In genomic region chr1:26994020-26994745, GRCh38 we compare ENCODE assay signal across 8 cellular contexts. TPM values are rescaled to one million over a fixed set of nuclear protein-coding genes. Genes with fewer than 3 reads are reported as not detected.
DNase-seq lines count a peak whose midpoint lies in the region; ATAC-seq lines count a peak whose summit lies in the region.

No MANE protein-coding gene starts in this region.

- no peaks in the 10 kb centered on the region for H3K36me3 Mint-ChIP-seq in T-cell

- peak overlapping the region; percentile 42 to 81 for H3K4me3 ChIP-seq in muscle layer of duodenum (ENCODE audit: low read depth in 1 of 2, low read length in 2 of 2)

- H3K4me1 Mint-ChIP-seq in T-cell = peaks cover 15 to 23% (median 22%) of the 10 kb centered on the region in 3 donors

- no peaks in the 10 kb centered on the region for H3K9me3 Mint-ChIP-seq in T-cell

- CTCF ChIA-PET in T-cell (lab: Charles Lee) = interaction anchor here in 1 of 2 donors (0.6 kb wide), 2 partner anchors 42 to 95 kb away, joined by 3 to 5 read pairs; no protein-coding TSS in a partner anchor

- DNase-seq in stimulated activated CD4-positive, alpha-beta T cell treated with anti-CD3 and anti-CD28 coated beads, Interleukin-12 subunit alpha, Interleukin-12 subunit beta, amount 100 ng/mL, for 4 hours = peak; percentile 25
- DNase-seq in stimulated activated CD4-positive, alpha-beta T cell treated with anti-CD3 and anti-CD28 coated beads, Interleukin-2, amount 100 ng/mL, for 48 hours = no peak
- DNase-seq in T-cell (peak in 9 of 34 experiments; percentile 10 to 38 (median 29)), dermis blood vessel endothelial cell (peak; percentile 40), NCI-H2196 (lab: John Stamatoyannopoulos, UW; ENCODE audit: unreplicated experiment) (no peak)

- ATAC-seq in T-cell (replicated peaks in 1 of 4) (peak; percentile 41 to 64 (median 60)), GM19395 (IDR thresholded peaks at IDR 0.05; ENCODE audit: unreplicated experiment) (no peak), HG03095 (IDR thresholded peaks at IDR 0.05; ENCODE audit: unreplicated experiment) (no peak)

- peaks cover 39 to 62% of the 10 kb centered on the region in 2 donors for H3K27me3 Mint-ChIP-seq in T-cell

- peaks cover 14 to 47% of the 10 kb centered on the region in 2 donors for H3K4me1 ChIP-seq in muscle layer of duodenum (ENCODE audit: control insufficient read depth in 1 of 2, insufficient read depth in 2 of 2, low read length in 2 of 2)

- peaks cover 18% of the 10 kb centered on the region for H3K27me3 ChIP-seq in muscle layer of duodenum (ENCODE audit: low read depth, low read length)

- H3K36me3 ChIP-seq in muscle layer of duodenum (ENCODE audit: control insufficient read depth in 1 of 2, insufficient read depth in 2 of 2, low read length in 2 of 2) = no peaks in the 10 kb centered on the region

- POLR2A ChIA-PET in T-cell (lab: Charles Lee) = no interaction called here

- H3K9me3 ChIP-seq in muscle layer of duodenum (ENCODE audit: control insufficient read depth in 1 of 2, low read length in 2 of 2) = no peaks in the 10 kb centered on the region

- peak overlapping the region; percentile 16 for H3K27ac ChIP-seq in muscle layer of duodenum (ENCODE audit: low read length)

- H3K27ac Mint-ChIP-seq in T-cell = no peak overlapping the region

- peak overlapping the region; percentile 61 to 77 (median 75) for H3K4me3 Mint-ChIP-seq in T-cell

RNA-seq across cellular contexts. Expression of gene TRNP1, which starts 0.7 kb away (rescaled TPM):
- total RNA-seq in T-cell (under 1 TPM in 3 of 5 donors, not detected in 2; 0.26 to 0.53 (median 0.38) TPM), dermis blood vessel endothelial cell (2.5 and 4.8 TPM in 2 replicates)

RNA-seq across cellular contexts. Expression of gene TENT5B, which starts 18.5 kb away (rescaled TPM):
- total RNA-seq in T-cell (under 1 TPM in 3 of 5 donors, not detected in 2; 0.13 to 0.28 (median 0.23) TPM), dermis blood vessel endothelial cell (0.17 and 0.33 TPM in 2 replicates)

RNA-seq across cellular contexts. Expression of gene KDF1, which starts 33.9 kb away (rescaled TPM):
- total RNA-seq in T-cell (1 to 10 TPM in 4 of 5 donors, under 1 TPM in 1; 0.84 to 2.8 (median 2.3) TPM), dermis blood vessel endothelial cell (not detected in 2 replicates)

Comparison
In these comparisons a context has a peak if more than half of its experiments do, and no peak if none do; other contexts are left out.
1. DNase-seq: peak in stimulated activated CD4-positive, alpha-beta T cell treated with anti-CD3 and anti-CD28 coated beads, Interleukin-12 subunit alpha, Interleukin-12 subunit beta, amount 100 ng/mL, for 4 hours (single experiment) and dermis blood vessel endothelial cell (single experiment); none in stimulated activated CD4-positive, alpha-beta T cell treated with anti-CD3 and anti-CD28 coated beads, Interleukin-2, amount 100 ng/mL, for 48 hours (0 of 2) and NCI-H2196 (single experiment).
2. ATAC-seq: peak in T-cell (4 of 4); none in GM19395 (single experiment) and HG03095 (single experiment).